In the genomic region with DNA sequence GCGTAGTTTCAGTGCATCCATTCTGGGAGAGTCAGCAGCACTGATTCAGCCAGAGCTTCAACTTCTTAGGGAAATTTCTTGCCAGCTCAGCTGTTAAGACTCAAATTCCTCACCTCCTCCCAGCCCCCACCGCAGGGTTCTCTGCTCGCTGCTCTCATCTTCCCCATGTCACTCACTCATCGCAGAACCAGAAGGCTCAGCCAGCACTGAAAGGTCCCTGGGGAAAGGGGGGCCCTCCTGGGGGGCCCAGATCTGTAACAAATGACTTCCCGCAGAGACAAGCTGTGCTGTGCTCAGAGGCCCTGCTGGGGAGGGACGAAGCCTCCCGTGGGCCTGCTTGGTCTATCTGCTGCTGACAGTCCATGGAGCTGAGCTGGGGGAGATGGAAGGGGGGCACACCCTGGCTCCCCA, we compare ENCODE assay signal across 21 cellular contexts.
DNase-seq lines count a peak whose midpoint lies in the region; ATAC-seq lines count a peak whose summit lies in the region.
"Had no signal": no experiment of that assay in that cellular context is flagged by ENCODE, and none has a peak within 500 bp of the region (broad histone marks: within the 10 kb centered on the region; RNA-seq: fewer than 3 reads in every experiment).

No MANE protein-coding gene starts in this region.

- no peak for ATAC-seq in HG02840 (IDR thresholded peaks at IDR 0.05; ENCODE audit: low FRiP score, unreplicated experiment)
- ATAC-seq: body of pancreas had no signal

- H3K27ac ChIP-seq in cingulate gyrus (ENCODE audit: low read depth, low read length), result peak overlapping the region; percentile 95
- peak overlapping the region; percentile 98 for H3K27ac ChIP-seq in temporal lobe (ENCODE audit: low read depth, low read length)
- H3K27ac ChIP-seq: body of pancreas, WERI-Rb-1 had no signal

- peak; percentile 73 for DNase-seq in NCI-H82 (lab: John Stamatoyannopoulos, UW)
- no peak for DNase-seq in NCI-H82 treated with DMSO at 0.1 percent for 48 hours (lab: John Stamatoyannopoulos, UW; ENCODE audit: unreplicated experiment)
- peak; percentile 51 for DNase-seq in left kidney (ENCODE audit: low read depth, low spot score)
- no peak for DNase-seq in NCI-H2107 (lab: John Stamatoyannopoulos, UW)
- no peak for DNase-seq in DMS79 treated with DMSO at 0.1 percent for 48 hours (lab: John Stamatoyannopoulos, UW)
- DNase-seq: activated CD4-positive, alpha-beta T cell treated with anti-CD3 and anti-CD28 coated beads, Interleukin-2, amount 50 U/mL, for 48 hours; activated effector memory CD4-positive, alpha-beta T cell treated with Interleukin-2 at 50 U/mL for 16 hours; activated naive CD8-positive, alpha-beta T cell treated with anti-CD3 and anti-CD28 coated beads, Interleukin-2, amount 10 ng/mL, durations not matched to agents 7 days and 5 days; body of pancreas; EL; immature natural killer cell; MG63; NCI-H69; SK-N-SH; stimulated activated CD4-positive, alpha-beta T cell treated with anti-CD3 and anti-CD28 coated beads, Interleukin-2, amount 100 ng/mL, for 48 hours; stimulated activated naive CD4-positive, alpha-beta T cell treated with Interleukin-2 at 50 U/mL for 16 hours; trophoblast cell; WERI-Rb-1 had no signal

Comparison
In these comparisons a context has a peak if more than half of its experiments do, and no peak if none do; other contexts are left out.
1. DNase-seq: peak in NCI-H82 (single experiment) and left kidney (single experiment); none in NCI-H82 treated with DMSO at 0.1 percent for 48 hours (single experiment), NCI-H2107 (single experiment) and DMS79 treated with DMSO at 0.1 percent for 48 hours (single experiment).